In the genomic region with DNA sequence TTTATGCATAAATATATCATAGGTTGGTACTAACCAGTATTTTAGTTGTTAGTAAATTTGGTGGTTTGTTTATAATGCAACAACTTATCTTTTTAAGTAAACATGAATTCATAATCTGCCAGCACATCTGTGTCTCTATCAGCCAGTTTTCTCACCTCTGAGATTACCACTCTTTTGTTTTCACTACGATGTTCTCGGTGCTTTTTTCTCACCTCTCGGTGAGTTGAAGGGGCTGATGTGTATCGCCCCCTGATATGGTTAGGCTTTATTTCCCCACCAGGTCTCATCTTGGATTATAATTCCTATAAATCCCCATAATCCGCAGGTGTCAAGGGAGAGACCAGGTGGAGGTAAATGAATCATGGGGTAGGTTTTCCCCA, we compare ENCODE assay signal across 24 cellular contexts.
"Had no signal": no experiment of that assay in that cellular context is flagged by ENCODE, and none has a peak within 500 bp of the region (broad histone marks: within the 10 kb centered on the region; RNA-seq: fewer than 3 reads in every experiment).

No MANE protein-coding gene starts in this region.

- H3K9me3 ChIP-seq: SJSA1 had no signal

- H3K36me3 Mint-ChIP-seq: activated naive CD4-positive, alpha-beta T cell treated with anti-CD3 and anti-CD28 coated beads, Interleukin-2, amount 50 U/mL, for 72 hours; brain had no signal

- H3K27ac ChIP-seq: SJSA1 had no signal

- H3K4me1 ChIP-seq: SJSA1 had no signal

- H3K9me3 Mint-ChIP-seq: activated naive CD8-positive, alpha-beta T cell treated with anti-CD3 and anti-CD28 coated beads, Interleukin-2, amount 50 U/mL, for 24 hours; brain had no signal

- H3K4me3 ChIP-seq: SJSA1 had no signal

- H3K27ac Mint-ChIP-seq: activated CD8-positive, alpha-beta T cell treated with anti-CD3 and anti-CD28 coated beads, Interleukin-2, amount 10 ng/mL, durations not matched to agents 7 days and 5 days; activated naive CD8-positive, alpha-beta T cell treated with anti-CD3 and anti-CD28 coated beads, Interleukin-2, amount 50 U/mL, for 24 hours; brain had no signal

- H3K27me3 ChIP-seq: SJSA1 had no signal

- ATAC-seq: activated CD4-positive, CD25-positive, alpha-beta regulatory T cell treated with anti-CD3 and anti-CD28 coated beads, Interleukin-2, amount 50 U/mL, for 24 hours; activated CD8-positive, alpha-beta T cell treated with anti-CD3 and anti-CD28 coated beads, Interleukin-2, amount 10 ng/mL, durations not matched to agents 7 days and 5 days; activated naive CD8-positive, alpha-beta T cell treated with anti-CD3 and anti-CD28 coated beads, Interleukin-2, amount 50 U/mL, for 24 hours; PC-3; SK-N-SH treated with all-trans-retinoic acid at 6 μM for 48 hours had no signal

- FAIRE-seq: astrocyte, RCC 7860 had no signal

- H3K4me3 Mint-ChIP-seq: activated CD8-positive, alpha-beta T cell treated with anti-CD3 and anti-CD28 coated beads, Interleukin-2, amount 10 ng/mL, durations not matched to agents 7 days and 5 days; activated naive CD8-positive, alpha-beta T cell treated with anti-CD3 and anti-CD28 coated beads, Interleukin-2, amount 50 U/mL, for 24 hours; brain had no signal

- H3K36me3 ChIP-seq: SJSA1 had no signal

- DNase-seq: activated CD4-positive, alpha-beta T cell treated with anti-CD3 and anti-CD28 coated beads, Interleukin-2, amount 50 U/mL, for 4 hours; activated CD8-positive, alpha-beta memory T cell treated with anti-CD3 and anti-CD28 coated beads, Interleukin-2, amount 50 U/mL, for 48 hours; activated CD8-positive, alpha-beta T cell treated with anti-CD3 and anti-CD28 coated beads, Interleukin-2, amount 10 ng/mL, durations not matched to agents 7 days and 5 days; activated effector memory CD4-positive, alpha-beta T cell treated with Interleukin-2 at 50 U/mL for 16 hours; activated naive CD4-positive, alpha-beta T cell treated with Interleukin-2 at 50 U/mL for 16 hours; activated naive CD8-positive, alpha-beta T cell treated with anti-CD3 and anti-CD28 coated beads, Interleukin-2, amount 50 U/mL, for 24 hours; activated T-cell treated with anti-CD3 and anti-CD28 coated beads, Interleukin-2, amount 50 U/mL, for 1 hour; amniotic stem cell; NCI-H1105; NCI-H1436; NCI-H1694 treated with DMSO at 0.1 percent for 48 hours; NCI-H2029 treated with DMSO at 0.1 percent for 48 hours; NCI-H345; NCI-H510A treated with DMSO at 0.1 percent for 48 hours; PC-3; SHP77; SW 1271 had no signal
